In the genomic region with DNA sequence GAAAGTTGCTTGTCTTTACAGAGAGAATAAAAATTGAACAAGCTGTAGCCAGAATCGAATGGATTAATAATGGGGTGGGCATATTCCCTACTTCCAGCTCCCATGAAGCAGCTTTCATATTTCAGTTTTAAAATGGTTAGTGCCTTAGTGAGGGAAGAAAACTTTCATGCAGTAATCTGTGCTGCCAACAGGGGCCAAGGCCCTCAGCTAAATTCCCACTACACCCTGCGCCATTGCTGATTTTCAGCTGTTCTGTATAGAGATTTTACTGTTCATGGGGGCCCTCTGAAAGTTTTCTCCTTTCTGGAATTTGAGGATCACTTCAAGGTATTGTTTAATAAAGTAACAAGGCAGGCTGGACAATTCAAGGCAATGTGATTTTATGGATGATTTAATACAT, we compare ENCODE assay signal across 15 cellular contexts. TPM values are rescaled to one million over a fixed set of nuclear protein-coding genes. Genes with fewer than 3 reads are reported as not detected.
DNase-seq lines count a peak whose midpoint lies in the region; ATAC-seq and TF ChIP-seq lines count a peak whose summit lies in the region.
"Had no signal": no experiment of that assay in that cellular context is flagged by ENCODE, and none has a peak within 500 bp of the region (broad histone marks: within the 10 kb centered on the region; RNA-seq: fewer than 3 reads in every experiment).

No MANE protein-coding gene starts in this region.

- H3K9me3 Mint-ChIP-seq in HFFc6 (no peaks in the 10 kb centered on the region), mesothelial cell of epicardium (no peaks in the 10 kb centered on the region)
- H3K9me3 Mint-ChIP-seq: activated T-cell treated with anti-CD3 and anti-CD28 coated beads, Interleukin-2, amount 50 U/mL, for 4 hours had no signal

- no peak overlapping the region for H3K4me3 ChIP-seq in cardiac fibroblast (replicated peaks in 1 of 2; ENCODE audit: low read depth in 2 of 2, low read length in 2 of 2)
- H3K4me3 ChIP-seq: HAP-1 had no signal

- DNase-seq in HFFc6 = no peak
- DNase-seq in cardiac fibroblast (ENCODE audit: low read depth in 2 of 2) = no peak
- DNase-seq in mesothelial cell of epicardium (ENCODE audit: low spot score in 2 of 2, unreplicated experiment in 2 of 2) = no peak
- DNase-seq in NCI-H774 (lab: John Stamatoyannopoulos, UW) = no peak
- DNase-seq in NCI-H1048 (lab: John Stamatoyannopoulos, UW) = no peak
- no peak for DNase-seq in GM20000 (ENCODE audit: low spot score)
- DNase-seq: activated T-cell treated with anti-CD3 and anti-CD28 coated beads, Interleukin-2, amount 50 U/mL, for 4 hours; amniotic stem cell; NCI-H1092; NCI-H510A; retina had no signal

- H3K27ac ChIP-seq in C4-2B = no peak overlapping the region

- H3K4me3 Mint-ChIP-seq in HFFc6 = no peak overlapping the region
- H3K4me3 Mint-ChIP-seq in mesothelial cell of epicardium = no peak overlapping the region
- H3K4me3 Mint-ChIP-seq: activated T-cell treated with anti-CD3 and anti-CD28 coated beads, Interleukin-2, amount 50 U/mL, for 4 hours had no signal

- no peaks in the 10 kb centered on the region; the same call in 1 of the 2 replicates for H3K27me3 Mint-ChIP-seq in HFFc6 (ENCODE audit: insufficient read depth)
- no peaks in the 10 kb centered on the region for H3K27me3 Mint-ChIP-seq in mesothelial cell of epicardium (ENCODE audit: low read depth)

- H3K4me1 Mint-ChIP-seq in HFFc6 (ENCODE audit: low read depth) (peaks cover 49% of the 10 kb centered on the region), mesothelial cell of epicardium (peaks cover 9% of the 10 kb centered on the region)

- no peak for ATAC-seq in GM18520 (IDR thresholded peaks at IDR 0.05; ENCODE audit: unreplicated experiment)
- ATAC-seq: activated CD4-positive, CD25-positive, alpha-beta regulatory T cell treated with anti-CD3 and anti-CD28 coated beads, Interleukin-2, amount 50 U/mL, for 24 hours; activated T-cell treated with anti-CD3 and anti-CD28 coated beads, Interleukin-2, amount 50 U/mL, for 4 hours had no signal

- H3K27ac Mint-ChIP-seq in HFFc6 (peak overlapping the region; percentile 80), mesothelial cell of epicardium (peak overlapping the region; percentile 6)

- peaks cover 17% of the 10 kb centered on the region for H3K36me3 Mint-ChIP-seq in HFFc6 (ENCODE audit: low read depth)
- peaks cover 7% of the 10 kb centered on the region for H3K36me3 Mint-ChIP-seq in mesothelial cell of epicardium

- TF ChIP-seq CTCF in C4-2B (conservative IDR thresholded peaks at IDR 0.05) (peak; percentile 11; the same call in 1 of the 2 replicates), HFFc6 (IDR thresholded peaks at IDR 0.05) (peak; percentile 55), cardiac fibroblast (IDR thresholded peaks at IDR 0.05; ENCODE audit: low read depth, low read length) (peak; percentile 15), mesothelial cell of epicardium (IDR thresholded peaks at IDR 0.05; ENCODE audit: unreplicated experiment) (no peak), GM20000 (IDR thresholded peaks at IDR 0.05; ENCODE audit: extremely low read depth, missing control alignments) (no peak)

RNA-seq across cellular contexts. Expression of gene CAST, which starts 58.2 kb away (rescaled TPM):
- total RNA-seq in HFFc6 (2021; fragmentation: NEBNext Ultra II Directional; extraction: Animal tissue kit (Norgen Biotek cat#: 25700)) = 100 to 1,000 TPM; 274 to 342 (median 322) TPM
- total RNA-seq in mesothelial cell of epicardium = 126 to 133 TPM (median 132 TPM) in 3 replicates

Comparison
In these comparisons a context has a peak if more than half of its experiments do, and no peak if none do; other contexts are left out.
1. CTCF ChIP-seq: peak in C4-2B (single experiment), HFFc6 (single experiment) and cardiac fibroblast (single experiment); none in mesothelial cell of epicardium (single experiment) and GM20000 (single experiment).